Comparison of ENCODE assay signal across 13 cellular contexts in the genomic region with DNA sequence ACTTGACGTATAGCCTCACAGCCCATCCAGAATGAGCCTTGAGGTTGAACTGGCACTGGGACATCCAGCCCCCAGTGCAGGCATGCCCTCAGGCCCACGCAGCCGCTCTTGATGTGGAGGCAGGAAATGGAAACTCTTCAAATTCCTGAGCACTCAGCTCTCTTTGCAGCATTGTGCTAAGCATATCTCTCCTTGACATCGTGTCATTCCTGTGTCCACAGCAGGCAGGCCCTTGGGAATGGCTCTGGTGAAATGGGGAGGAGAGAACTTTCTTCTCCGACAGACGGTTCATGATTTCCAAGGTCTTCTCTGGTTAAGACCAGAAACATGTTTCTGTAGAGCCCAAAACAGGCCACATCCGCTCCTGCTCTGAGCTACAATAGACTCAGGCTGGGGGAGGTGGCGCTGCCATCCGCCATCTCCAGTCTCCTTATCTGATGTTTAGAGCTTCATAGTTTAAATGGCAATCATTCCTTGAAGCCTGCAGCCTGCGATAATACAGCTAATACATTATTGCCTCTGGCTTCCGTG.
DNase-seq lines count a peak whose midpoint lies in the region; ATAC-seq and TF ChIP-seq lines count a peak whose summit lies in the region.
"Had no signal": no experiment of that assay in that cellular context is flagged by ENCODE, and none has a peak within 500 bp of the region (broad histone marks: within the 10 kb centered on the region; RNA-seq: fewer than 3 reads in every experiment).

No MANE protein-coding gene starts in this region.

- H3K9me3 Mint-ChIP-seq in activated naive CD4-positive, alpha-beta T cell treated with anti-CD3 and anti-CD28 coated beads, Interleukin-2, amount 10 ng/mL, durations not matched to agents 7 days and 5 days: peaks cover 4% of the 10 kb centered on the region

- H3K4me1 Mint-ChIP-seq in activated naive CD4-positive, alpha-beta T cell treated with anti-CD3 and anti-CD28 coated beads, Interleukin-2, amount 10 ng/mL, durations not matched to agents 7 days and 5 days: peaks cover 33% of the 10 kb centered on the region

- H3K27me3 Mint-ChIP-seq in activated naive CD4-positive, alpha-beta T cell treated with anti-CD3 and anti-CD28 coated beads, Interleukin-2, amount 10 ng/mL, durations not matched to agents 7 days and 5 days: no peaks in the 10 kb centered on the region

- H3K4me1 ChIP-seq in NT2/D1 (ENCODE audit: insufficient read depth, insufficient read length): peaks cover 14% of the 10 kb centered on the region

- no peaks in the 10 kb centered on the region for H3K27me3 ChIP-seq in NT2/D1 (ENCODE audit: insufficient read depth, insufficient read length)
- H3K27me3 ChIP-seq: neutrophil had no signal

- no peak for TF ChIP-seq CTCF in choroid plexus epithelial cell (conservative IDR thresholded peaks at IDR 0.05; ENCODE audit: low read depth, low read length)

- peaks cover 14% of the 10 kb centered on the region; the same call in 1 of the 2 replicates for H3K9me3 ChIP-seq in NT2/D1 (ENCODE audit: insufficient read depth, low read length)
- H3K9me3 ChIP-seq: neutrophil had no signal

- H3K4me3 ChIP-seq in NT2/D1 (ENCODE audit: insufficient read length, low read depth) (no peak overlapping the region), choroid plexus epithelial cell (ENCODE audit: low read depth, low read length) (no peak overlapping the region)
- H3K4me3 ChIP-seq: coronary artery had no signal

- intact Hi-C loops in posterior vena cava (cut with DNase I): no loop called here

- H3K27ac Mint-ChIP-seq in activated naive CD4-positive, alpha-beta T cell treated with anti-CD3 and anti-CD28 coated beads, Interleukin-2, amount 10 ng/mL, durations not matched to agents 7 days and 5 days: peak overlapping the region; percentile 88

- peak; percentile 42 for DNase-seq in activated naive CD4-positive, alpha-beta T cell treated with anti-CD3 and anti-CD28 coated beads, Interleukin-2, amount 10 ng/mL, durations not matched to agents 7 days and 5 days
- DNase-seq in activated naive CD4-positive, alpha-beta T cell (lab: John Stamatoyannopoulos, UW): no peak
- DNase-seq in NT2/D1 (ENCODE audit: low read depth, low spot score) (peak; percentile 39), choroid plexus epithelial cell (ENCODE audit: low read depth) (peak; percentile 19), posterior vena cava (ENCODE audit: low spot score) (peak; percentile 59), C1 segment of cervical spinal cord (lab: John Stamatoyannopoulos, UW) (no peak), medulla oblongata (ENCODE audit: extremely low spot score) (no peak)
- DNase-seq: NCI-H524, SHP77, WERI-Rb-1 had no signal

- ATAC-seq in GM19035 (IDR thresholded peaks at IDR 0.05; ENCODE audit: unreplicated experiment): no peak

- H3K36me3 ChIP-seq in NT2/D1 (ENCODE audit: insufficient read depth, insufficient read length, low read length): no peaks in the 10 kb centered on the region
- H3K36me3 ChIP-seq: neutrophil, WERI-Rb-1 had no signal

- H3K36me3 Mint-ChIP-seq in activated naive CD4-positive, alpha-beta T cell treated with anti-CD3 and anti-CD28 coated beads, Interleukin-2, amount 10 ng/mL, durations not matched to agents 7 days and 5 days: no peaks in the 10 kb centered on the region

- no peak overlapping the region for H3K4me3 Mint-ChIP-seq in activated naive CD4-positive, alpha-beta T cell treated with anti-CD3 and anti-CD28 coated beads, Interleukin-2, amount 10 ng/mL, durations not matched to agents 7 days and 5 days

- H3K9ac ChIP-seq in NT2/D1 (ENCODE audit: insufficient read length, low read depth): no peak overlapping the region

- CTCF ChIA-PET in activated naive CD4-positive, alpha-beta T cell treated with anti-CD3 and anti-CD28 coated beads, Interleukin-2, amount 10 ng/mL, durations not matched to agents 7 days and 5 days (lab: Charles Lee): interaction anchor here (0.6 kb wide), 1 partner anchor 30 kb away, joined by 3 read pairs; no protein-coding TSS in a partner anchor

Comparison
In these comparisons a context has a peak if more than half of its experiments do, and no peak if none do; other contexts are left out.
1. DNase-seq: peak in activated naive CD4-positive, alpha-beta T cell treated with anti-CD3 and anti-CD28 coated beads, Interleukin-2, amount 10 ng/mL, durations not matched to agents 7 days and 5 days (single experiment), NT2/D1 (single experiment), choroid plexus epithelial cell (single experiment) and posterior vena cava (single experiment); none in activated naive CD4-positive, alpha-beta T cell (0 of 4), C1 segment of cervical spinal cord (0 of 14) and medulla oblongata (single experiment).